Comparison of ENCODE assay signal across 34 cellular contexts in the genomic region with DNA sequence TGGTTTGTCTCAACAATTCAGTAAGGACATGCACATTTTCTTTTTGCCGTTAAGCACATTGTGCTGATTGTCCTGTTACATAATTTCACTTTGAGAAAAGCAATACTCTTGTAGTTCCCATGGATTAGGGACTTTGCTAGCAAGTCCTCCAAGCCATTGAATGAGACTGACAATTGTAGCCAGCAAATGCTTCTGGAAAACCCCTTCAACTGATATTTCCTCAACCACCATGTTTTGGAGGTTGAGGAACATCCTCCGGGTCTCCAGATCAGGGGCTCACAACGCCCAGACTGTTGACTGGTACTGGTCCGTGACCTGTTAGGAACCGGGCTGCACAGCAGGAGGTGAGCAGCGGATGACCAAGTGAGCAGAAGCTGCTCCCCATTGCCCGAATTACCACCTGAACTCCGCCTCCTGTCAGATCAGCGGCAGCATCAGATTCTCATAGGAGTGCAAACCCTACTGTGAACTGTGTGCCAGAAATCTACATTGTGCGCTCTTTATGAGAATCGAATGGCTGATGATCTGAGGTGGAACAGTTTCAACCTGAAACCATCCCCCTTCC. TPM values are rescaled to one million over a fixed set of nuclear protein-coding genes. Genes with fewer than 3 reads are reported as not detected.
"Had no signal": no experiment of that assay in that cellular context is flagged by ENCODE, and none has a peak within 500 bp of the region (broad histone marks: within the 10 kb centered on the region; RNA-seq: fewer than 3 reads in every experiment).

No MANE protein-coding gene starts in this region.

- H3K27me3 Mint-ChIP-seq: activated naive CD4-positive, alpha-beta T cell treated with anti-CD3 and anti-CD28 coated beads, Interleukin-2, amount 10 ng/mL, durations not matched to agents 7 days and 5 days had no signal

- DNase-seq: activated B cell treated with CpG ODN at 0.5 μM for 24 hours; activated CD4-positive, alpha-beta memory T cell treated with anti-CD3 and anti-CD28 coated beads for 36 hours; activated CD4-positive, alpha-beta T cell treated with anti-CD3 and anti-CD28 coated beads for 4 hours; activated CD4-positive, alpha-beta T cell treated with anti-CD3 and anti-CD28 coated beads, Interleukin-2, amount 50 U/mL, for 1 hour; activated CD4-positive, CD25-positive, alpha-beta regulatory T cell treated with anti-CD3 and anti-CD28 coated beads, Interleukin-2, amount 50 U/mL, for 72 hours; activated CD8-positive, alpha-beta memory T cell treated with anti-CD3 and anti-CD28 coated beads, Interleukin-2, amount 50 U/mL, for 4 hours; activated gamma-delta T cell treated with Interleukin-2 at 50 U/mL for 16 hours; activated naive CD4-positive, alpha-beta T cell treated with anti-CD3 and anti-CD28 coated beads, Interleukin-2, amount 10 ng/mL, durations not matched to agents 7 days and 5 days; activated naive CD8-positive, alpha-beta T cell treated with anti-CD3 and anti-CD28 coated beads, Interleukin-2, amount 50 U/mL, for 24 hours; activated T-cell treated with anti-CD3 and anti-CD28 coated beads for 4 hours; activated T-cell treated with anti-CD3 and anti-CD28 coated beads, Interleukin-2, amount 50 U/mL, for 4 hours; anterior cingulate cortex; Kasumi-1; KG1; MG63; NCI-H1048; NCI-H1105 treated with DMSO at 0.1 percent for 48 hours; NCI-H1436; NCI-H1694; NCI-H1930; NCI-H2081 treated with DMSO at 0.1 percent for 48 hours; NCI-H345; NCI-H524 treated with DMSO at 0.1 percent for 48 hours; PC-3; Peyer's patch; RPMI8226; SW 1271; T-helper 1 cell; T-helper 2 cell; T-helper 9 cell had no signal

- H3K9me3 Mint-ChIP-seq: activated B cell treated with CpG ODN at 0.5 μM for 24 hours; activated CD4-positive, alpha-beta memory T cell treated with anti-CD3 and anti-CD28 coated beads for 36 hours; activated naive CD4-positive, alpha-beta T cell treated with anti-CD3 and anti-CD28 coated beads, Interleukin-2, amount 10 ng/mL, durations not matched to agents 7 days and 5 days; activated naive CD8-positive, alpha-beta T cell treated with anti-CD3 and anti-CD28 coated beads, Interleukin-2, amount 50 U/mL, for 24 hours; activated T-cell treated with anti-CD3 and anti-CD28 coated beads, Interleukin-2, amount 50 U/mL, for 4 hours; activated T-helper 1 cell treated with anti-CD3 and anti-CD28 coated beads, Interleukin-12 subunit alpha, Interleukin-12 subunit beta, Interleukin-2, Interleukin-4 antibody, amounts not matched to agents 30 ng/mL and 10 ng/mL and 1 ng/mL, durations not matched to agents 14 hours and 24 hours and 36 hours; brain had no signal

- H3K4me3 Mint-ChIP-seq: activated B cell treated with CpG ODN at 0.5 μM for 24 hours; activated CD4-positive, alpha-beta memory T cell treated with anti-CD3 and anti-CD28 coated beads for 36 hours; activated naive CD4-positive, alpha-beta T cell treated with anti-CD3 and anti-CD28 coated beads, Interleukin-2, amount 10 ng/mL, durations not matched to agents 7 days and 5 days; activated naive CD8-positive, alpha-beta T cell; activated naive CD8-positive, alpha-beta T cell treated with anti-CD3 and anti-CD28 coated beads, Interleukin-2, amount 50 U/mL, for 24 hours; activated T-cell treated with anti-CD3 and anti-CD28 coated beads, Interleukin-2, amount 50 U/mL, for 4 hours; activated T-helper 1 cell treated with anti-CD3 and anti-CD28 coated beads, Interleukin-12 subunit alpha, Interleukin-12 subunit beta, Interleukin-2, Interleukin-4 antibody, amounts not matched to agents 30 ng/mL and 10 ng/mL and 1 ng/mL, durations not matched to agents 14 hours and 24 hours and 36 hours; brain had no signal

- H3K4me1 Mint-ChIP-seq: activated B cell treated with CpG ODN at 0.5 μM for 24 hours; activated naive CD4-positive, alpha-beta T cell treated with anti-CD3 and anti-CD28 coated beads, Interleukin-2, amount 10 ng/mL, durations not matched to agents 7 days and 5 days; activated naive CD8-positive, alpha-beta T cell treated with anti-CD3 and anti-CD28 coated beads, Interleukin-2, amount 50 U/mL, for 24 hours had no signal

- H3K27ac ChIP-seq: Peyer's patch, VCaP had no signal

- H3K27ac Mint-ChIP-seq: activated B cell treated with CpG ODN at 0.5 μM for 24 hours; activated CD4-positive, alpha-beta memory T cell treated with anti-CD3 and anti-CD28 coated beads for 36 hours; activated naive CD4-positive, alpha-beta T cell treated with anti-CD3 and anti-CD28 coated beads, Interleukin-2, amount 10 ng/mL, durations not matched to agents 7 days and 5 days; activated naive CD8-positive, alpha-beta T cell; activated naive CD8-positive, alpha-beta T cell treated with anti-CD3 and anti-CD28 coated beads, Interleukin-2, amount 50 U/mL, for 24 hours; activated T-helper 1 cell treated with anti-CD3 and anti-CD28 coated beads, Interleukin-12 subunit alpha, Interleukin-12 subunit beta, Interleukin-2, Interleukin-4 antibody, amounts not matched to agents 30 ng/mL and 10 ng/mL and 1 ng/mL, durations not matched to agents 14 hours and 24 hours and 36 hours had no signal

- H3K36me3 Mint-ChIP-seq: activated CD4-positive, alpha-beta memory T cell treated with anti-CD3 and anti-CD28 coated beads for 36 hours; activated naive CD4-positive, alpha-beta T cell treated with anti-CD3 and anti-CD28 coated beads, Interleukin-2, amount 10 ng/mL, durations not matched to agents 7 days and 5 days; activated naive CD8-positive, alpha-beta T cell; brain had no signal

- ATAC-seq: activated naive CD8-positive, alpha-beta T cell treated with anti-CD3 and anti-CD28 coated beads, Interleukin-2, amount 50 U/mL, for 24 hours; activated T-cell treated with anti-CD3 and anti-CD28 coated beads, Interleukin-2, amount 50 U/mL, for 4 hours; PC-3 had no signal

RNA-seq across cellular contexts. Expression of a gene that starts 24.1 kb away (rescaled TPM):
- total RNA-seq: activated B cell treated with CpG ODN at 0.5 μM for 24 hours, PC-3 had no signal
